Comparison of ENCODE assay signal across 1 cellular context in genomic region chr6:33410050-33410710, GRCh38.
A peak's percentile ranks its signal among the peaks of the same experiment; 100 is the strongest.
TF ChIP-seq lines count a peak whose summit lies in the region.

No MANE protein-coding gene starts in this region.

TF ChIP-seq in HepG2, 621 proteins besides CTCF, POLR2A, EP300 and RAD21 (continued from another document and continues in another):
- TF ChIP-seq, protein P1, sequence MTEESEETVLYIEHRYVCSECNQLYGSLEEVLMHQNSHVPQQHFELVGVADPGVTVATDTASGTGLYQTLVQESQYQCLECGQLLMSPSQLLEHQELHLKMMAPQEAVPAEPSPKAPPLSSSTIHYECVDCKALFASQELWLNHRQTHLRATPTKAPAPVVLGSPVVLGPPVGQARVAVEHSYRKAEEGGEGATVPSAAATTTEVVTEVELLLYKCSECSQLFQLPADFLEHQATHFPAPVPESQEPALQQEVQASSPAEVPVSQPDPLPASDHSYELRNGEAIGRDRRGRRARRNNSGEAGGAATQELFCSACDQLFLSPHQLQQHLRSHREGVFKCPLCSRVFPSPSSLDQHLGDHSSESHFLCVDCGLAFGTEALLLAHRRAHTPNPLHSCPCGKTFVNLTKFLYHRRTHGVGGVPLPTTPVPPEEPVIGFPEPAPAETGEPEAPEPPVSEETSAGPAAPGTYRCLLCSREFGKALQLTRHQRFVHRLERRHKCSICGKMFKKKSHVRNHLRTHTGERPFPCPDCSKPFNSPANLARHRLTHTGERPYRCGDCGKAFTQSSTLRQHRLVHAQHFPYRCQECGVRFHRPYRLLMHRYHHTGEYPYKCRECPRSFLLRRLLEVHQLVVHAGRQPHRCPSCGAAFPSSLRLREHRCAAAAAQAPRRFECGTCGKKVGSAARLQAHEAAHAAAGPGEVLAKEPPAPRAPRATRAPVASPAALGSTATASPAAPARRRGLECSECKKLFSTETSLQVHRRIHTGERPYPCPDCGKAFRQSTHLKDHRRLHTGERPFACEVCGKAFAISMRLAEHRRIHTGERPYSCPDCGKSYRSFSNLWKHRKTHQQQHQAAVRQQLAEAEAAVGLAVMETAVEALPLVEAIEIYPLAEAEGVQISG (CRISPR knock-in tag; IDR thresholded peaks at IDR 0.05) = peak; percentile 95
- TF ChIP-seq ZNF326 (CRISPR knock-in tag; IDR thresholded peaks at IDR 0.05; ENCODE audit: borderline replicate concordance) (peak; percentile 84), ZGPAT (CRISPR knock-in tag; IDR thresholded peaks at IDR 0.05) (peak; percentile 95), SCMH1 (CRISPR knock-in tag; IDR thresholded peaks at IDR 0.05; ENCODE audit: borderline replicate concordance) (no peak), YEATS2 (CRISPR knock-in tag; IDR thresholded peaks at IDR 0.05; ENCODE audit: borderline replicate concordance) (peak; percentile 93), ZFAT (CRISPR knock-in tag; conservative IDR thresholded peaks at IDR 0.05) (no peak), KDM5B (CRISPR knock-in tag; IDR thresholded peaks at IDR 0.05; ENCODE audit: borderline replicate concordance) (peak; percentile 93; the same call in 1 of the 2 replicates), ZNF605 (CRISPR knock-in tag; IDR thresholded peaks at IDR 0.05) (peak; percentile 95), PHF21A (CRISPR knock-in tag; IDR thresholded peaks at IDR 0.05) (peak; percentile 90), PHF5A (CRISPR knock-in tag; IDR thresholded peaks at IDR 0.05; ENCODE audit: low read depth, unreplicated experiment) (peak; percentile 76), ZNF740 (CRISPR knock-in tag; IDR thresholded peaks at IDR 0.05) (no peak), ZNF761 (CRISPR knock-in tag; conservative IDR thresholded peaks at IDR 0.05) (no peak), ZNF780A (CRISPR knock-in tag; IDR thresholded peaks at IDR 0.05) (peak; percentile 98), ELF3 (CRISPR knock-in tag; IDR thresholded peaks at IDR 0.05) (peak; percentile 79), MXD3 (CRISPR knock-in tag; IDR thresholded peaks at IDR 0.05) (peak; percentile 96), ATRX (CRISPR knock-in tag; IDR thresholded peaks at IDR 0.05; ENCODE audit: borderline replicate concordance) (no peak), SUZ12 (IDR thresholded peaks at IDR 0.05; ENCODE audit: low read depth, low read length) (no peak), GTF2F1 (IDR thresholded peaks at IDR 0.05; ENCODE audit: low read length) (no peak; the same call in 1 of the 2 replicates), ZNF10 (CRISPR knock-in tag; IDR thresholded peaks at IDR 0.05; ENCODE audit: borderline replicate concordance, low read depth) (no peak), HNF4A (CRISPR knock-in tag; IDR thresholded peaks at IDR 0.05) (peak; percentile 53; the same call in 1 of the 2 replicates), DR1 (CRISPR knock-in tag; IDR thresholded peaks at IDR 0.05) (peak; percentile 87), HOXA9 (CRISPR knock-in tag; IDR thresholded peaks at IDR 0.05; ENCODE audit: borderline replicate concordance) (peak; percentile 99), ZNF777 (CRISPR knock-in tag; IDR thresholded peaks at IDR 0.05) (peak; percentile 86), ZNF530 (CRISPR knock-in tag; IDR thresholded peaks at IDR 0.05; ENCODE audit: low read depth) (no peak), ZNF615 (CRISPR knock-in tag; IDR thresholded peaks at IDR 0.05; ENCODE audit: borderline replicate concordance) (no peak), THAP8 (CRISPR knock-in tag; IDR thresholded peaks at IDR 0.05; ENCODE audit: borderline replicate concordance) (no peak; the same call in 1 of the 2 replicates), NCOR1 (IDR thresholded peaks at IDR 0.05; ENCODE audit: borderline replicate concordance, low read length) (no peak), ZNF230 (CRISPR knock-in tag; IDR thresholded peaks at IDR 0.05) (peak; percentile 58; the same call in 1 of the 2 replicates), TAF1 (CRISPR knock-in tag; IDR thresholded peaks at IDR 0.05) (peak; percentile 61; the same call in 1 of the 2 replicates), SMARCE1 (IDR thresholded peaks at IDR 0.05; ENCODE audit: borderline replicate concordance) (no peak), POGZ (CRISPR knock-in tag; IDR thresholded peaks at IDR 0.05) (peak; percentile 86), ZNF33A (CRISPR knock-in tag; IDR thresholded peaks at IDR 0.05; ENCODE audit: borderline replicate concordance) (no peak), ZNF451 (CRISPR knock-in tag; IDR thresholded peaks at IDR 0.05) (peak; percentile 98), ZNF446 (CRISPR knock-in tag; IDR thresholded peaks at IDR 0.05) (peak; percentile 91), MEF2D (CRISPR knock-in tag; IDR thresholded peaks at IDR 0.05) (peak; percentile 93), ZNF747 (CRISPR knock-in tag; IDR thresholded peaks at IDR 0.05; ENCODE audit: borderline replicate concordance) (peak; percentile 91; the same call in 1 of the 2 replicates), HOXA5 (CRISPR knock-in tag; IDR thresholded peaks at IDR 0.05) (peak; percentile 91), SP5 (CRISPR knock-in tag; IDR thresholded peaks at IDR 0.05; ENCODE audit: borderline replicate concordance, low read depth) (peak; percentile 62; the same call in 1 of the 2 replicates), ZNF12 (CRISPR knock-in tag; IDR thresholded peaks at IDR 0.05) (no peak), ZNF24 (IDR thresholded peaks at IDR 0.05) (no peak), ZNF256 (CRISPR knock-in tag; conservative IDR thresholded peaks at IDR 0.05) (no peak), PRPF4 (IDR thresholded peaks at IDR 0.05; ENCODE audit: low read depth, low read length, poor library complexity, severe bottlenecking) (no peak), HDAC2 (CRISPR knock-in tag; IDR thresholded peaks at IDR 0.05) (peak; percentile 72), ASH2L (IDR thresholded peaks at IDR 0.05; ENCODE audit: insufficient read length, low read depth, low read length) (peak; percentile 57), THAP9 (CRISPR knock-in tag; IDR thresholded peaks at IDR 0.05; ENCODE audit: borderline replicate concordance) (peak; percentile 87; the same call in 1 of the 2 replicates), CC2D1A (CRISPR knock-in tag; IDR thresholded peaks at IDR 0.05) (peak; percentile 98), RXRA (CRISPR knock-in tag; IDR thresholded peaks at IDR 0.05) (peak; percentile 50; the same call in 1 of the 2 replicates), EHMT2 (IDR thresholded peaks at IDR 0.05; ENCODE audit: borderline replicate concordance, low read depth, low read length) (no peak), THAP7 (CRISPR knock-in tag; IDR thresholded peaks at IDR 0.05) (peak; percentile 95), IRF9 (CRISPR knock-in tag; IDR thresholded peaks at IDR 0.05; ENCODE audit: borderline replicate concordance) (peak; percentile 99), PRDM4 (CRISPR knock-in tag; IDR thresholded peaks at IDR 0.05; ENCODE audit: borderline replicate concordance) (no peak)
- TF ChIP-seq, protein P2, sequence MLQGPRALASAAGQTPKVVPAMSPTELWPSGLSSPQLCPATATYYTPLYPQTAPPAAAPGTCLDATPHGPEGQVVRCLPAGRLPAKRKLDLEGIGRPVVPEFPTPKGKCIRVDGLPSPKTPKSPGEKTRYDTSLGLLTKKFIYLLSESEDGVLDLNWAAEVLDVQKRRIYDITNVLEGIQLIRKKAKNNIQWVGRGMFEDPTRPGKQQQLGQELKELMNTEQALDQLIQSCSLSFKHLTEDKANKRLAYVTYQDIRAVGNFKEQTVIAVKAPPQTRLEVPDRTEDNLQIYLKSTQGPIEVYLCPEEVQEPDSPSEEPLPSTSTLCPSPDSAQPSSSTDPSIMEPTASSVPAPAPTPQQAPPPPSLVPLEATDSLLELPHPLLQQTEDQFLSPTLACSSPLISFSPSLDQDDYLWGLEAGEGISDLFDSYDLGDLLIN (CRISPR knock-in tag; IDR thresholded peaks at IDR 0.05; ENCODE audit: borderline replicate concordance) = peak; percentile 98; the same call in 1 of the 2 replicates
- TF ChIP-seq, protein P3, sequence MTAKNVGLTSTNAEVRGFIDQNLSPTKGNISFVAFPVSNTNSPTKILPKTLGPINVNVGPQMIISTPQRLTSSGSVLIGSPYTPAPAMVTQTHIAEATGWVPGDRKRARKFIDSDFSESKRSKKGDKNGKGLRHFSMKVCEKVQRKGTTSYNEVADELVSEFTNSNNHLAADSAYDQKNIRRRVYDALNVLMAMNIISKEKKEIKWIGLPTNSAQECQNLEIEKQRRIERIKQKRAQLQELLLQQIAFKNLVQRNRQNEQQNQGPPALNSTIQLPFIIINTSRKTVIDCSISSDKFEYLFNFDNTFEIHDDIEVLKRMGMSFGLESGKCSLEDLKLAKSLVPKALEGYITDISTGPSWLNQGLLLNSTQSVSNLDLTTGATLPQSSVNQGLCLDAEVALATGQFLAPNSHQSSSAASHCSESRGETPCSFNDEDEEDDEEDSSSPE (CRISPR knock-in tag; IDR thresholded peaks at IDR 0.05) = peak; percentile 98
- TF ChIP-seq, protein P4, sequence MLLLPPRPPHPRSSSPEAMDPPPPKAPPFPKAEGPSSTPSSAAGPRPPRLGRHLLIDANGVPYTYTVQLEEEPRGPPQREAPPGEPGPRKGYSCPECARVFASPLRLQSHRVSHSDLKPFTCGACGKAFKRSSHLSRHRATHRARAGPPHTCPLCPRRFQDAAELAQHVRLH (CRISPR knock-in tag; IDR thresholded peaks at IDR 0.05; ENCODE audit: borderline replicate concordance, low read depth) = peak; percentile 96; the same call in 1 of the 2 replicates
